8 cellular contexts compared by ENCODE assay signal in the genomic region with DNA sequence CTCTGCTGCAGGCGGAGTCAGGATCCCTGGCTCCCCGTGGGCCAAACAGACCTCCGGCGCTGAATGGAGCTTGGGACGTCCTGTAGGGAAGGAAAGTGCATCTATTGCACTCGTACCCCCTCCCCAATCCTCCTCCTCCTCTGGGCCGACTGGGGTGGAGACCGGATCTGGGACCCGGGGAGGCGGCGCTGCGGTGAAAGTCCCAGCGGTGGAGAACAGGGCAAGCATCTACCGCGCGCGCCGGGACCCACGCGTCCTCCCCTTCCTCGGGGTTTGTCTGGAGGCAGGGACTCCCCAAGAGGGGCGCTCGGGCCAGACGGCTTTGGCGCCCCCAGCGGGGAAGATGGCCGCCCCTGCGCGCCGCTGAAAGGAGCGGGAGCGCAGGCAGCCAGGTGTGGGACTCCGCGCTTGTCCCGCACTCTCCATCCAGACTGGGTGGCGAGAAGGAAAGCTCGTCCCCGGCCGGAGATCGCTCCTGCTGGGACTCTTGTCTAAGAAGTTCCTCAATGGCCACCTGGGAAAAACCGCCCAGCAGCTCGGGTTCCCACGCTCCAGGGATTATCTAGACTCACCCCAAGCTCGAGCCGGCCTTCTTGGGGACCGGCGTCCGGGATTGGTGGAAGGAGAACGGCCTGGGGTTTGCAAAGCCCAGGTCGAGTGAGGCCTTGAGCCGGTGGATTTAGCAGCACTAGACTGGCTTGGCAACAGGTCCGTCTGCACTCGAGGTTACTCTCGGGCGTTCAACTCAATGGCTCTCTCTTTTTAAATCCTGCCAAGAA. TPM values are rescaled to one million over a fixed set of nuclear protein-coding genes. Genes with fewer than 3 reads are reported as not detected.
DNase-seq lines count a peak whose midpoint lies in the region; ATAC-seq and TF ChIP-seq lines count a peak whose summit lies in the region.

No MANE protein-coding gene starts in this region.

- H3K36me3 Mint-ChIP-seq in T-helper 1 cell treated with Interleukin-12 subunit alpha and Interleukin-12 subunit beta and Interleukin-4 antibody, amounts not matched to agents 30 μg/mL and 1 μg/mL, for 36 hours (ENCODE audit: low read depth): peaks cover 13% of the 10 kb centered on the region
- peaks cover 20% of the 10 kb centered on the region for H3K36me3 Mint-ChIP-seq in stimulated activated effector memory CD8-positive, alpha-beta T cell treated with anti-CD3 and anti-CD28 coated beads, Interleukin-12 subunit alpha, Interleukin-12 subunit beta, amount 100 ng/mL, for 72 hours

- H3K4me3 Mint-ChIP-seq in T-helper 1 cell treated with Interleukin-12 subunit alpha and Interleukin-12 subunit beta and Interleukin-4 antibody, amounts not matched to agents 30 μg/mL and 1 μg/mL, for 36 hours: peak overlapping the region; percentile 85
- peak overlapping the region; percentile 86 for H3K4me3 Mint-ChIP-seq in stimulated activated effector memory CD8-positive, alpha-beta T cell treated with anti-CD3 and anti-CD28 coated beads, Interleukin-12 subunit alpha, Interleukin-12 subunit beta, amount 100 ng/mL, for 72 hours

- peak overlapping the region; percentile 85 for H3K27ac ChIP-seq in HUES6 (ENCODE audit: low read depth, low read length)
- H3K27ac ChIP-seq in colonic mucosa: peak overlapping the region; percentile 60

- H3K4me1 ChIP-seq in HUES6 (ENCODE audit: control insufficient read depth, insufficient read depth, low read length) (peaks cover 52% of the 10 kb centered on the region), colonic mucosa (no peaks in the 10 kb centered on the region)

- TF ChIP-seq CTCF in colonic mucosa (IDR thresholded peaks at IDR 0.05): no peak

- H3K4me3 ChIP-seq in HUES6 (ENCODE audit: low read depth, low read length) (peak overlapping the region; percentile 99), colonic mucosa (peak overlapping the region; percentile 50)

- DNase-seq in activated T-cell treated with anti-CD3 and anti-CD28 coated beads for 48 hours (ENCODE audit: low read depth) (peak; percentile 43), activated T-cell treated with anti-CD3 and anti-CD28 coated beads for 4 hours (no peak), colonic mucosa (peak; percentile 30), left lobe of liver (ENCODE audit: low spot score) (peak; percentile 68)
- DNase-seq in stimulated activated effector memory CD8-positive, alpha-beta T cell treated with anti-CD3 and anti-CD28 coated beads, Interleukin-12 subunit alpha, Interleukin-12 subunit beta, amount 100 ng/mL, for 72 hours (ENCODE audit: low spot score in 2 of 2): peak; percentile 45 to 67

- H3K9me3 ChIP-seq in HUES6 (ENCODE audit: control insufficient read depth, insufficient read depth, low read depth, low read length): no peaks in the 10 kb centered on the region
- no peaks in the 10 kb centered on the region for H3K9me3 ChIP-seq in colonic mucosa

- H3K9ac ChIP-seq in HUES6 (ENCODE audit: low read length) (peak overlapping the region; percentile 98), colonic mucosa (ENCODE audit: low read depth in 2 of 2, low read length in 2 of 2) (peak overlapping the region; percentile 46 to 67)

- intact Hi-C loops in colonic mucosa (cut with DNase I): no loop called here

- peaks cover 49% of the 10 kb centered on the region for H3K4me1 Mint-ChIP-seq in T-helper 1 cell treated with Interleukin-12 subunit alpha and Interleukin-12 subunit beta and Interleukin-4 antibody, amounts not matched to agents 30 μg/mL and 1 μg/mL, for 36 hours (ENCODE audit: low read depth)
- H3K4me1 Mint-ChIP-seq in stimulated activated effector memory CD8-positive, alpha-beta T cell treated with anti-CD3 and anti-CD28 coated beads, Interleukin-12 subunit alpha, Interleukin-12 subunit beta, amount 100 ng/mL, for 72 hours: peaks cover 54% of the 10 kb centered on the region

- peak overlapping the region; percentile 93 for H3K27ac Mint-ChIP-seq in T-helper 1 cell treated with Interleukin-12 subunit alpha and Interleukin-12 subunit beta and Interleukin-4 antibody, amounts not matched to agents 30 μg/mL and 1 μg/mL, for 36 hours
- peak overlapping the region; percentile 88 for H3K27ac Mint-ChIP-seq in stimulated activated effector memory CD8-positive, alpha-beta T cell treated with anti-CD3 and anti-CD28 coated beads, Interleukin-12 subunit alpha, Interleukin-12 subunit beta, amount 100 ng/mL, for 72 hours

- no peaks in the 10 kb centered on the region for H3K9me3 Mint-ChIP-seq in T-helper 1 cell treated with Interleukin-12 subunit alpha and Interleukin-12 subunit beta and Interleukin-4 antibody, amounts not matched to agents 30 μg/mL and 1 μg/mL, for 36 hours
- H3K9me3 Mint-ChIP-seq in stimulated activated effector memory CD8-positive, alpha-beta T cell treated with anti-CD3 and anti-CD28 coated beads, Interleukin-12 subunit alpha, Interleukin-12 subunit beta, amount 100 ng/mL, for 72 hours: no peaks in the 10 kb centered on the region

- H3K36me3 ChIP-seq in HUES6 (ENCODE audit: control insufficient read depth, insufficient read depth, low read length) (peaks cover 23% of the 10 kb centered on the region; the same call in 1 of the 2 replicates), colonic mucosa (no peaks in the 10 kb centered on the region)

- ATAC-seq in left lobe of liver: peak; percentile 72
- ATAC-seq in stimulated activated effector memory CD8-positive, alpha-beta T cell treated with anti-CD3 and anti-CD28 coated beads, Interleukin-12 subunit alpha, Interleukin-12 subunit beta, amount 100 ng/mL, for 72 hours: peak; percentile 52
- no peak for ATAC-seq in GM18909 (IDR thresholded peaks at IDR 0.05; ENCODE audit: poor library complexity, unreplicated experiment)

- H3K27me3 Mint-ChIP-seq in T-helper 1 cell treated with Interleukin-12 subunit alpha and Interleukin-12 subunit beta and Interleukin-4 antibody, amounts not matched to agents 30 μg/mL and 1 μg/mL, for 36 hours (ENCODE audit: low read depth): no peaks in the 10 kb centered on the region

- no peaks in the 10 kb centered on the region for H3K27me3 ChIP-seq in HUES6 (ENCODE audit: control insufficient read depth, insufficient read depth, low read length)
- peaks cover 37% of the 10 kb centered on the region for H3K27me3 ChIP-seq in colonic mucosa

RNA-seq across cellular contexts. Expression of a gene that starts 0.7 kb away (rescaled TPM):
- total RNA-seq in colonic mucosa: 10 to 100 TPM; 13.9 to 38.6 TPM
- 113 TPM for total RNA-seq in left lobe of liver

RNA-seq across cellular contexts. Expression of a gene that starts 12.0 kb away (rescaled TPM):
- total RNA-seq in colonic mucosa: 10 to 100 TPM in 1 of 2 donors, 1 to 10 TPM in 1; 6.9 to 17.4 TPM
- 34.6 TPM for total RNA-seq in left lobe of liver

RNA-seq across cellular contexts. Expression of a gene that starts 36.1 kb away (rescaled TPM):
- total RNA-seq in colonic mucosa: 10 to 100 TPM; 14.4 to 67.9 TPM
- 5.1 TPM for total RNA-seq in left lobe of liver

RNA-seq across cellular contexts. Expression of a gene that starts 36.4 kb away (rescaled TPM):
- total RNA-seq in colonic mucosa: 100 to 1,000 TPM; 119 to 149 TPM
- total RNA-seq in left lobe of liver: 58.5 TPM
